In the genomic region with DNA sequence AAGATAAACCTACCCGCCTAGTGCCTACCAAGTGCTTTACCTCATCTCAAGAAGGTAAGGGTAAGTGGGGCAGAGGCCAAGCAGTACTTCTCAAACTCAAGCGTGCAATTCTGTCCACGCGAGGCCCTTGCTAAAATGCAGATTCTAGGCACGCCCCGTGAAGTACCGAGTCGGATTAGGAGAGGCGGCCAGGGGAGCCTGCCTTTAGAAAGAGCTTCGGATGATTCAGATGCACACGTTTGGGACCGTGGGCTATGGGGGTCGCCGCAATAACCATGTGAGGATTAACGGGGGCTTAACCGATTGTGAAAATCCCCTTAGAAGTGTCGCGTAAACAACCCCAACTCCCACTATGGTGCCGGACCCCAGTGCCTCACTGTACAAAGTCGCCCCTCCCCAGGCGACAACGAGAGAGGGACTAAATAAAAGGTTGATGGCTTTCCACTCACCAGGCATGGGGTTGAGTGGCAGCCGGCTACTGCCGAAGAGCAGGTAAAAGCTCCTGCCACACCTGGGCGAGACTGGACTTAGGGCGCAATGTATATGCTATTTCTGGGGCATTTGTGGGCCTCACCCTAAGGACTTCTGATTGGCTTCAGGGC, we compare ENCODE assay signal across 8 cellular contexts. TPM values are rescaled to one million over a fixed set of nuclear protein-coding genes. Genes with fewer than 3 reads are reported as not detected.
DNase-seq lines count a peak whose midpoint lies in the region; TF ChIP-seq lines count a peak whose summit lies in the region.

No MANE protein-coding gene starts in this region.

- no peak for DNase-seq in activated T-cell treated with anti-CD3 and anti-CD28 coated beads, Interleukin-2, amount 50 U/mL, for 24 hours
- DNase-seq in activated T-cell treated with anti-CD3 and anti-CD28 coated beads, Interleukin-2, amount 50 U/mL, for 1 hour: no peak
- DNase-seq in SK-N-MC (ENCODE audit: low read depth, low spot score) (no peak), type B pancreatic cell (ENCODE audit: extremely low spot score, unreplicated experiment) (no peak), occipital lobe (lab: John Stamatoyannopoulos, UW) (no peak), NCI-H2171 treated with DMSO at 0.1 percent for 48 hours (lab: John Stamatoyannopoulos, UW) (no peak)
- DNase-seq in effector memory CD4-positive, alpha-beta T cell: peak in 1 of 3 donors; percentile 4

- H3K27me3 Mint-ChIP-seq in activated T-cell treated with anti-CD3 and anti-CD28 coated beads, Interleukin-2, amount 50 U/mL, for 24 hours: no peaks in the 10 kb centered on the region
- H3K27me3 Mint-ChIP-seq in type B pancreatic cell: no peaks in the 10 kb centered on the region

- H3K36me3 Mint-ChIP-seq in activated T-cell treated with anti-CD3 and anti-CD28 coated beads, Interleukin-2, amount 50 U/mL, for 24 hours (ENCODE audit: low read depth): peaks cover 43% of the 10 kb centered on the region
- H3K36me3 Mint-ChIP-seq in type B pancreatic cell: peaks cover 6% of the 10 kb centered on the region

- H3K4me1 ChIP-seq in effector memory CD4-positive, alpha-beta T cell (ENCODE audit: control insufficient read depth, insufficient read depth, low read length, poor library complexity, severe bottlenecking): peaks cover 5% of the 10 kb centered on the region
- H3K4me1 ChIP-seq in mucosa of stomach (ENCODE audit: control insufficient read depth, insufficient read depth, low read length): peaks cover 19% of the 10 kb centered on the region

- no peaks in the 10 kb centered on the region for H3K27me3 ChIP-seq in effector memory CD4-positive, alpha-beta T cell (replicated peaks; ENCODE audit: control insufficient read depth, insufficient read depth, low read length, poor library complexity, severe bottlenecking)
- H3K27me3 ChIP-seq in mucosa of stomach (ENCODE audit: control insufficient read depth, insufficient read depth, low read length): no peaks in the 10 kb centered on the region

- peaks cover 47% of the 10 kb centered on the region for H3K4me1 Mint-ChIP-seq in activated T-cell treated with anti-CD3 and anti-CD28 coated beads, Interleukin-2, amount 50 U/mL, for 24 hours (ENCODE audit: low read depth)
- H3K4me1 Mint-ChIP-seq in type B pancreatic cell (ENCODE audit: unreplicated experiment): peaks cover 25% of the 10 kb centered on the region

- H3K9ac ChIP-seq in SK-N-MC (ENCODE audit: insufficient read length) (peak overlapping the region; percentile 90), mucosa of stomach (ENCODE audit: low read length) (peak overlapping the region; percentile 87)

- no peaks in the 10 kb centered on the region for H3K9me3 ChIP-seq in SK-N-MC (ENCODE audit: low read depth, low read length)
- H3K9me3 ChIP-seq in effector memory CD4-positive, alpha-beta T cell (ENCODE audit: control insufficient read depth, low read length): no peaks in the 10 kb centered on the region
- H3K9me3 ChIP-seq in mucosa of stomach (ENCODE audit: control insufficient read depth, low read length): no peaks in the 10 kb centered on the region

- peak overlapping the region; percentile 100 for H3K4me3 ChIP-seq in SK-N-MC
- peak overlapping the region; percentile 65 for H3K4me3 ChIP-seq in effector memory CD4-positive, alpha-beta T cell (ENCODE audit: insufficient read depth, low read depth, low read length, poor library complexity, severe bottlenecking)
- peak overlapping the region; percentile 86 for H3K4me3 ChIP-seq in mucosa of stomach (ENCODE audit: low read length)

- H3K36me3 ChIP-seq in SK-N-MC (ENCODE audit: insufficient read depth, low read length) (no peaks in the 10 kb centered on the region; the same call in 1 of the 2 replicates), mucosa of stomach (ENCODE audit: control insufficient read depth, insufficient read depth, low read length) (no peaks in the 10 kb centered on the region)
- H3K36me3 ChIP-seq in effector memory CD4-positive, alpha-beta T cell (ENCODE audit: control insufficient read depth, insufficient read depth, low read length): no peaks in the 10 kb centered on the region

- no peak for TF ChIP-seq CTCF in type B pancreatic cell (conservative IDR thresholded peaks at IDR 0.05)

- H3K4me3 Mint-ChIP-seq in activated T-cell treated with anti-CD3 and anti-CD28 coated beads, Interleukin-2, amount 50 U/mL, for 24 hours: peak overlapping the region; percentile 97
- peak overlapping the region; percentile 96 for H3K4me3 Mint-ChIP-seq in type B pancreatic cell

- peak overlapping the region; percentile 99 for H3K27ac Mint-ChIP-seq in activated T-cell treated with anti-CD3 and anti-CD28 coated beads, Interleukin-2, amount 50 U/mL, for 24 hours
- peak overlapping the region; percentile 97 for H3K27ac Mint-ChIP-seq in type B pancreatic cell

- H3K9me3 Mint-ChIP-seq in activated T-cell treated with anti-CD3 and anti-CD28 coated beads, Interleukin-2, amount 50 U/mL, for 24 hours: no peaks in the 10 kb centered on the region
- H3K9me3 Mint-ChIP-seq in type B pancreatic cell: no peaks in the 10 kb centered on the region

- no peak overlapping the region for H3K27ac ChIP-seq in SK-N-MC
- H3K27ac ChIP-seq in effector memory CD4-positive, alpha-beta T cell (ENCODE audit: insufficient read depth, low read length, poor library complexity, severe bottlenecking): peak overlapping the region; percentile 81

RNA-seq across cellular contexts. Expression of a gene that starts 0.7 kb away (rescaled TPM):
- 16.9 and 22.0 TPM in 2 replicates for total RNA-seq in type B pancreatic cell (ENCODE audit: low replicate concordance)
- 0.31 TPM for total RNA-seq in occipital lobe

RNA-seq across cellular contexts. Expression of a gene that starts 44.4 kb away (rescaled TPM):
- total RNA-seq in type B pancreatic cell (ENCODE audit: low replicate concordance) (19.3 and 75.1 TPM in 2 replicates), occipital lobe (0.16 TPM)

RNA-seq across cellular contexts. Expression of a gene that starts 46.0 kb away (rescaled TPM):
- total RNA-seq in type B pancreatic cell (ENCODE audit: low replicate concordance) (12.8 and 16.3 TPM in 2 replicates), occipital lobe (7.5 TPM)

RNA-seq across cellular contexts. Expression of a gene that starts 54.3 kb away (rescaled TPM):
- 34.9 and 45.2 TPM in 2 replicates for total RNA-seq in type B pancreatic cell (ENCODE audit: low replicate concordance)
- 17.8 TPM for total RNA-seq in occipital lobe

Comparison
In these comparisons a context has a peak if more than half of its experiments do, and no peak if none do; other contexts are left out.
1. RNA of a gene that starts 0.7 kb away (total RNA-seq): 16.9 to 22.0 TPM in type B pancreatic cell; 0.31 TPM in occipital lobe (single experiment); every median in the first group is over 10 times any median in the second.
2. RNA of a gene that starts 44.4 kb away (total RNA-seq): 19.3 to 75.1 TPM in type B pancreatic cell; 0.16 TPM in occipital lobe (single experiment); every median in the first group is over 10 times any median in the second.
3. Peak in every context shown above with its lines, with median percentiles within 50 percentile points of each other: H3K4me3 ChIP-seq.